1 cellular context compared by ENCODE assay signal in genomic region chr11:78139422-78140391, GRCh38.
TF ChIP-seq lines count a peak whose summit lies in the region.

TSS of gene ALG8 (minus strand) at chr11:78139626. CDS start at chr11:78139588, 38 bp downstream.

TF ChIP-seq in HCT116, 20 proteins besides CTCF, POLR2A, EP300 and RAD21 (continued from another document):
- TF ChIP-seq EZH2 (IDR thresholded peaks at IDR 0.05), result no peak
- TF ChIP-seq YY1 (IDR thresholded peaks at IDR 0.05; ENCODE audit: extremely low read depth, insufficient replicate concordance, low read depth, low read length), result peak; percentile 96
- TF ChIP-seq ELF1 (IDR thresholded peaks at IDR 0.05; ENCODE audit: borderline replicate concordance, low read depth), result peak; percentile 66
- TF ChIP-seq EZH2phosphoT487 (IDR thresholded peaks at IDR 0.05; ENCODE audit: borderline replicate concordance), result no peak
- peak; percentile 84 for TF ChIP-seq EGR1 (IDR thresholded peaks at IDR 0.05; ENCODE audit: low read depth)
- no peak for TF ChIP-seq REST (IDR thresholded peaks at IDR 0.05; ENCODE audit: low read depth)
